24 cellular contexts compared by ENCODE assay signal in the genomic region with DNA sequence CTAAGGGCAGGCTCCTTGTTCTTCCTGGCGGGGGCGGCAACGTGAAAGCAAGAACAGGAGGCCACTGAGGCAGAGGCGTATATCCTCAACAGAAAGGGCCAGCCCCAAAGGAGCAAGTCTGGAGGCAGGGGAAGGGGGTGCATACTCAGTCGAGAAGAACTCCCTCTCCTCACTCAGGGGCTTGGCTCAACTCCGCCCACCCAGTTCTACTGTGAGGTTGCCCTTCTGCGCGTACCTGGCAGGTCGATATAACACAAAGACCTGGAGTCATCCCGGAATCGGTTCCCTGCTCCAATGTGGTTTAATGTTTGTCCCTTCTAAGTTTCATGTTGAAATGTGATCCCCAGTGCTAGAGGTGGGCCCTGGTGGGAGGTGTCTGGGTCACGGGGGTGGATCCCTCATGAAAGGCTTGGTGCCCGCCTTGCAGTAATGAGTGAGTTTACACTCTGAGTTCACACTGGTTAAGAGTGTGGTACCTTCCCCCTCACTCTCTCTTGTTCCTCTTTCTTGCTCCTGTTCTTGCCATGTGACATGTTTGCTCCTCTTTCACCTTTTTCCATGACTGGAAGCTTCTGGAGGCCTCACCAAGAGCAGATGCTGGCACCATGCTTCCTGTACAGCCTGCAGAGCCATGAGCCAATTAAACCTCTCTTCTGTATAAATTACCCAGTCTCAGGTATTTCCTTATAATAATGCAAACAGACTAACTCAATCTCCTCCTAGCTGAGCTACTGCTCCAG.
"Had no signal": no experiment of that assay in that cellular context is flagged by ENCODE, and none has a peak within 500 bp of the region (broad histone marks: within the 10 kb centered on the region; RNA-seq: fewer than 3 reads in every experiment).

No MANE protein-coding gene starts in this region.

- DNase-seq: activated B cell treated with CpG ODN at 0.5 μM for 24 hours; activated CD4-positive, alpha-beta T cell treated with anti-CD3 and anti-CD28 coated beads for 48 hours; activated CD8-positive, alpha-beta T cell treated with anti-CD3 and anti-CD28 coated beads, Interleukin-2, amount 10 ng/mL, durations not matched to agents 7 days and 5 days; activated naive CD4-positive, alpha-beta T cell treated with anti-CD3 and anti-CD28 coated beads for 36 hours; activated naive CD8-positive, alpha-beta T cell treated with anti-CD3 and anti-CD28 coated beads, Interleukin-2, amount 50 U/mL, for 24 hours; activated T-cell treated with anti-CD3 and anti-CD28 coated beads for 4 hours; aorta; cerebellar nuclear complex; effector CD8-positive, alpha-beta T cell; foreskin keratinocyte; glutamatergic neuron; hypothalamus; kidney glomerular epithelial cell; mesenchymal stem cell; natural killer cell; retina; stimulated activated CD4-positive, alpha-beta T cell treated with anti-CD3 and anti-CD28 coated beads, Interleukin-15, amount 100 ng/mL, for 24 hours; stimulated activated CD4-positive, alpha-beta T cell treated with anti-CD3 and anti-CD28 coated beads, Interleukin-4, amount 100 ng/mL, for 1 hour; stimulated activated naive B cell treated with anti-CD40 and anti-IgM and Interleukin-4, amounts not matched to agents 10 μg/mL and 1 μg/mL and 100 μg/mL, for 72 hours; T-helper 9 cell; thyroid gland had no signal

- H3K36me3 ChIP-seq: neutrophil, thyroid gland, uterus had no signal

- H3K4me3 Mint-ChIP-seq: activated B cell treated with CpG ODN at 0.5 μM for 24 hours; activated CD8-positive, alpha-beta T cell treated with anti-CD3 and anti-CD28 coated beads, Interleukin-2, amount 10 ng/mL, durations not matched to agents 7 days and 5 days; activated naive CD4-positive, alpha-beta T cell treated with anti-CD3 and anti-CD28 coated beads for 36 hours; activated naive CD8-positive, alpha-beta T cell treated with anti-CD3 and anti-CD28 coated beads, Interleukin-2, amount 50 U/mL, for 24 hours; activated T-helper 17 cell treated with anti-CD3 and anti-CD28 coated beads, Interleukin-2, amount 50 U/mL, for 72 hours; natural killer cell; stimulated activated naive B cell treated with anti-CD40 and anti-IgM and Interleukin-4, amounts not matched to agents 10 μg/mL and 1 μg/mL and 100 μg/mL, for 72 hours had no signal

- H3K36me3 Mint-ChIP-seq: natural killer cell had no signal

- ATAC-seq: activated CD8-positive, alpha-beta T cell treated with anti-CD3 and anti-CD28 coated beads, Interleukin-2, amount 10 ng/mL, durations not matched to agents 7 days and 5 days; activated naive CD8-positive, alpha-beta T cell treated with anti-CD3 and anti-CD28 coated beads, Interleukin-2, amount 50 U/mL, for 24 hours; activated T-helper 17 cell treated with anti-CD3 and anti-CD28 coated beads, Interleukin-2, amount 50 U/mL, for 72 hours; foreskin keratinocyte; natural killer cell; stimulated activated naive B cell treated with anti-CD40 and anti-IgM and Interleukin-4, amounts not matched to agents 10 μg/mL and 1 μg/mL and 100 μg/mL, for 72 hours had no signal

- H3K4me3 ChIP-seq: thyroid gland, uterus had no signal

- H3K27ac Mint-ChIP-seq: activated B cell treated with CpG ODN at 0.5 μM for 24 hours; activated CD8-positive, alpha-beta T cell treated with anti-CD3 and anti-CD28 coated beads, Interleukin-2, amount 10 ng/mL, durations not matched to agents 7 days and 5 days; activated naive CD4-positive, alpha-beta T cell treated with anti-CD3 and anti-CD28 coated beads for 36 hours; activated T-helper 17 cell treated with anti-CD3 and anti-CD28 coated beads, Interleukin-2, amount 50 U/mL, for 72 hours; natural killer cell had no signal

- H3K27ac ChIP-seq: foreskin keratinocyte, neutrophil, thyroid gland, uterus had no signal

- H3K9me3 ChIP-seq: neutrophil, thyroid gland, uterus had no signal

- H3K9me3 Mint-ChIP-seq: activated B cell treated with CpG ODN at 0.5 μM for 24 hours; activated naive CD4-positive, alpha-beta T cell treated with anti-CD3 and anti-CD28 coated beads for 36 hours; activated naive CD8-positive, alpha-beta T cell treated with anti-CD3 and anti-CD28 coated beads, Interleukin-2, amount 50 U/mL, for 24 hours; activated T-helper 17 cell treated with anti-CD3 and anti-CD28 coated beads, Interleukin-2, amount 50 U/mL, for 72 hours; natural killer cell had no signal
